9 cellular contexts compared by ENCODE assay signal in genomic region chr1:201715801-201716741, GRCh38.
A peak's percentile ranks its signal among the peaks of the same experiment; 100 is the strongest.
DNase-seq lines count a peak whose midpoint lies in the region; TF ChIP-seq lines count a peak whose summit lies in the region.
"Had no signal": no experiment of that assay in that cellular context is flagged by ENCODE, and none has a peak within 500 bp of the region (broad histone marks: within the 10 kb centered on the region; RNA-seq: fewer than 3 reads in every experiment).

No MANE protein-coding gene starts in this region.

- no peaks in the 10 kb centered on the region for H3K9me3 Mint-ChIP-seq in dendritic cell treated with granulocyte-macrophage colony-stimulating factor and Interleukin-4, amounts not matched to agents 40 ng/mL and 50 ng/mL, for 4 days
- no peaks in the 10 kb centered on the region for H3K9me3 Mint-ChIP-seq in activated T-helper 2 cell treated with anti-CD3 and anti-CD28 coated beads, Interferon-gamma antibody, Interleukin-2, Interleukin-4, amounts not matched to agents 10 μg/mL and 5 μg/mL and 100 μg/mL, durations not matched to agents 14 hours and 24 hours and 36 hours
- H3K9me3 Mint-ChIP-seq: activated naive CD4-positive, alpha-beta T cell treated with anti-CD3 and anti-CD28 coated beads, Interleukin-2, amount 10 ng/mL, durations not matched to agents 7 days and 5 days had no signal

- H3K4me1 Mint-ChIP-seq in dendritic cell treated with granulocyte-macrophage colony-stimulating factor and Interleukin-4, amounts not matched to agents 40 ng/mL and 50 ng/mL, for 4 days (ENCODE audit: low read depth) = peaks cover 93% of the 10 kb centered on the region
- peaks cover 2% of the 10 kb centered on the region for H3K4me1 Mint-ChIP-seq in activated T-helper 2 cell treated with anti-CD3 and anti-CD28 coated beads, Interferon-gamma antibody, Interleukin-2, Interleukin-4, amounts not matched to agents 10 μg/mL and 5 μg/mL and 100 μg/mL, durations not matched to agents 14 hours and 24 hours and 36 hours (ENCODE audit: low read depth)
- H3K4me1 Mint-ChIP-seq: activated naive CD4-positive, alpha-beta T cell treated with anti-CD3 and anti-CD28 coated beads, Interleukin-2, amount 10 ng/mL, durations not matched to agents 7 days and 5 days had no signal

- peaks cover 8% of the 10 kb centered on the region for H3K27me3 Mint-ChIP-seq in dendritic cell treated with granulocyte-macrophage colony-stimulating factor and Interleukin-4, amounts not matched to agents 40 ng/mL and 50 ng/mL, for 4 days
- H3K27me3 Mint-ChIP-seq in activated T-helper 2 cell treated with anti-CD3 and anti-CD28 coated beads, Interferon-gamma antibody, Interleukin-2, Interleukin-4, amounts not matched to agents 10 μg/mL and 5 μg/mL and 100 μg/mL, durations not matched to agents 14 hours and 24 hours and 36 hours (ENCODE audit: low read depth) = no peaks in the 10 kb centered on the region

- H3K27ac Mint-ChIP-seq in dendritic cell treated with granulocyte-macrophage colony-stimulating factor and Interleukin-4, amounts not matched to agents 40 ng/mL and 50 ng/mL, for 4 days = peak overlapping the region; percentile 91
- no peak overlapping the region for H3K27ac Mint-ChIP-seq in activated T-helper 2 cell treated with anti-CD3 and anti-CD28 coated beads, Interferon-gamma antibody, Interleukin-2, Interleukin-4, amounts not matched to agents 10 μg/mL and 5 μg/mL and 100 μg/mL, durations not matched to agents 14 hours and 24 hours and 36 hours
- H3K27ac Mint-ChIP-seq: activated naive CD4-positive, alpha-beta T cell treated with anti-CD3 and anti-CD28 coated beads, Interleukin-2, amount 10 ng/mL, durations not matched to agents 7 days and 5 days had no signal

- POLR2A ChIA-PET in GM10248 (lab: Yijun Ruan, JAX) = no interaction called here

- no peaks in the 10 kb centered on the region for H3K36me3 Mint-ChIP-seq in dendritic cell treated with granulocyte-macrophage colony-stimulating factor and Interleukin-4, amounts not matched to agents 40 ng/mL and 50 ng/mL, for 4 days (ENCODE audit: low read depth)
- no peaks in the 10 kb centered on the region for H3K36me3 Mint-ChIP-seq in activated T-helper 2 cell treated with anti-CD3 and anti-CD28 coated beads, Interferon-gamma antibody, Interleukin-2, Interleukin-4, amounts not matched to agents 10 μg/mL and 5 μg/mL and 100 μg/mL, durations not matched to agents 14 hours and 24 hours and 36 hours (ENCODE audit: low read depth)
- H3K36me3 Mint-ChIP-seq: activated naive CD4-positive, alpha-beta T cell treated with anti-CD3 and anti-CD28 coated beads, Interleukin-2, amount 10 ng/mL, durations not matched to agents 7 days and 5 days had no signal

- TF ChIP-seq CTCF in GM10248 (IDR thresholded peaks at IDR 0.05; ENCODE audit: control extremely low read depth, extremely low read depth, low read depth, missing control alignments) = no peak

- CTCF ChIA-PET in GM10248 (lab: Yijun Ruan, JAX) = interaction anchor here (0.8 to 1.3 kb wide), 7 partner anchors 13 to 235 kb away, joined by 3 to 8 read pairs (median 4); no protein-coding TSS in a partner anchor

- peak; percentile 41 for DNase-seq in GM10248 (ENCODE audit: extremely low spot score)
- peak; percentile 90 to 93 for DNase-seq in NOMO-1 (lab: John Stamatoyannopoulos, UW; ENCODE audit: unreplicated experiment in 2 of 2)
- DNase-seq in posterior vena cava (ENCODE audit: low spot score) = peak; percentile 79
- DNase-seq in NCI-H1436 (lab: John Stamatoyannopoulos, UW) = no peak
- DNase-seq in activated T-helper 2 cell treated with anti-CD3 and anti-CD28 coated beads, Interferon-gamma antibody, Interleukin-2, Interleukin-4, amounts not matched to agents 10 μg/mL and 5 μg/mL and 100 μg/mL, durations not matched to agents 14 hours and 24 hours and 36 hours (ENCODE audit: low spot score) = no peak
- DNase-seq in NCI-H774 (lab: John Stamatoyannopoulos, UW) = no peak
- no peak for DNase-seq in T-helper 2 cell
- DNase-seq: activated naive CD4-positive, alpha-beta T cell treated with anti-CD3 and anti-CD28 coated beads, Interleukin-2, amount 10 ng/mL, durations not matched to agents 7 days and 5 days had no signal

- H3K4me3 Mint-ChIP-seq in dendritic cell treated with granulocyte-macrophage colony-stimulating factor and Interleukin-4, amounts not matched to agents 40 ng/mL and 50 ng/mL, for 4 days = no peak overlapping the region
- H3K4me3 Mint-ChIP-seq in activated T-helper 2 cell treated with anti-CD3 and anti-CD28 coated beads, Interferon-gamma antibody, Interleukin-2, Interleukin-4, amounts not matched to agents 10 μg/mL and 5 μg/mL and 100 μg/mL, durations not matched to agents 14 hours and 24 hours and 36 hours (ENCODE audit: low read depth) = no peak overlapping the region
- H3K4me3 Mint-ChIP-seq: activated naive CD4-positive, alpha-beta T cell treated with anti-CD3 and anti-CD28 coated beads, Interleukin-2, amount 10 ng/mL, durations not matched to agents 7 days and 5 days had no signal

- intact Hi-C loops in dendritic cell treated with granulocyte-macrophage colony-stimulating factor and Interleukin-4, amounts not matched to agents 40 ng/mL and 50 ng/mL, for 4 days (cut with micrococcal nuclease) = no loop called here
- intact Hi-C loops in posterior vena cava (cut with DNase I) = no loop called here
- intact Hi-C loops in activated T-helper 2 cell treated with anti-CD3 and anti-CD28 coated beads, Interferon-gamma antibody, Interleukin-2, Interleukin-4, amounts not matched to agents 10 μg/mL and 5 μg/mL and 100 μg/mL, durations not matched to agents 14 hours and 24 hours and 36 hours (cut with micrococcal nuclease) = no loop called here

Comparison
In these comparisons a context has a peak if more than half of its experiments do, and no peak if none do; other contexts are left out.
1. DNase-seq: peak in GM10248 (single experiment), NOMO-1 (2 of 2) and posterior vena cava (single experiment); none in NCI-H1436 (single experiment), activated T-helper 2 cell treated with anti-CD3 and anti-CD28 coated beads, Interferon-gamma antibody, Interleukin-2, Interleukin-4, amounts not matched to agents 10 μg/mL and 5 μg/mL and 100 μg/mL, durations not matched to agents 14 hours and 24 hours and 36 hours (single experiment), NCI-H774 (single experiment) and T-helper 2 cell (0 of 5).